Comparison of ENCODE assay signal across 8 cellular contexts in genomic region chr18:70781860-70782453, GRCh38.
A peak's percentile ranks its signal among the peaks of the same experiment; 100 is the strongest.
DNase-seq lines count a peak whose midpoint lies in the region; ATAC-seq, FAIRE-seq and TF ChIP-seq lines count a peak whose summit lies in the region.

No MANE protein-coding gene starts in this region.

- H3K36me3 Mint-ChIP-seq in neural crest cell (ENCODE audit: low read depth), result no peaks in the 10 kb centered on the region

- no peak overlapping the region for H2AFZ ChIP-seq in H1 (ENCODE audit: low read length)

- H3K4me1 ChIP-seq in H1 (replicated peaks in 1 of 4; ENCODE audit: control insufficient read depth in 3 of 4, insufficient read depth in 4 of 4, low read length in 3 of 4), result no peaks in the 10 kb centered on the region
- H3K4me1 ChIP-seq in upper lobe of right lung, result no peaks in the 10 kb centered on the region

- no peak overlapping the region for H3K9ac ChIP-seq in H1 (replicated peaks in 1 of 4; ENCODE audit: extremely low read depth in 1 of 4, low read depth in 3 of 4, low read length in 3 of 4)

- no peak overlapping the region for H3K56ac ChIP-seq in H1 (replicated peaks; ENCODE audit: insufficient read length, low read depth, low read length)

- peak; percentile 58 to 67 for TF ChIP-seq RAD21 in H1 (IDR thresholded peaks at IDR 0.05 in 1 of 2, conservative IDR thresholded peaks at IDR 0.05 in 1 of 2; ENCODE audit: low read depth in 2 of 2, low read length in 2 of 2)

- no peaks in the 10 kb centered on the region for H3K79me1 ChIP-seq in H1 (ENCODE audit: low read depth, low read length)

- no peak for TF ChIP-seq POLR2A in H1 (IDR thresholded peaks at IDR 0.05; ENCODE audit: control extremely low read depth in 1 of 2, low read depth in 2 of 2, low read length in 2 of 2)

- H3K4me3 Mint-ChIP-seq in neural crest cell, result no peak overlapping the region

- H2BK120ac ChIP-seq in H1 (replicated peaks; ENCODE audit: low read depth, low read length), result no peak overlapping the region

- H3K4ac ChIP-seq in H1 (replicated peaks; ENCODE audit: insufficient read length, low read depth, low read length), result no peak overlapping the region

- H4K5ac ChIP-seq in H1 (ENCODE audit: insufficient read length, low read depth, low read length), result no peak overlapping the region

- TF ChIP-seq CTCF in H1 (IDR thresholded peaks at IDR 0.05; ENCODE audit: control extremely low read depth in 1 of 3, insufficient read depth in 1 of 3, low read depth in 1 of 3, low read length in 3 of 3), result peak; percentile 34 to 59 (median 42)
- TF ChIP-seq CTCF in neural crest cell (conservative IDR thresholded peaks at IDR 0.05), result peak; percentile 81
- TF ChIP-seq CTCF in upper lobe of right lung (IDR thresholded peaks at IDR 0.05), result peak; percentile 60

- no peak overlapping the region for H3K27ac Mint-ChIP-seq in neural crest cell (ENCODE audit: unreplicated experiment)

- H4K20me1 ChIP-seq in H1 (replicated peaks in 1 of 2; ENCODE audit: control insufficient read depth in 1 of 2, insufficient read depth in 2 of 2, low read length in 2 of 2), result no peaks in the 10 kb centered on the region

- no peak for TF ChIP-seq EP300 in H1 (IDR thresholded peaks at IDR 0.05; ENCODE audit: borderline replicate concordance in 1 of 2, low read depth in 2 of 2, low read length in 2 of 2)

- ATAC-seq in GM19397 (IDR thresholded peaks at IDR 0.05; ENCODE audit: unreplicated experiment) (peak; percentile 70), HG03439 (IDR thresholded peaks at IDR 0.05; ENCODE audit: unreplicated experiment) (peak; percentile 94), upper lobe of right lung (peak; percentile 91)

- CTCF ChIA-PET in H1 (lab: Charles Lee; ENCODE audit: partially characterized antibody), result interaction anchor here (0.7 to 2.1 kb wide), 7 partner anchors 10 to 652 kb away, joined by 3 to 9 read pairs (median 4); no protein-coding TSS in a partner anchor

- H3K9me3 ChIP-seq in H1 (ENCODE audit: insufficient read depth in 2 of 2, low read depth in 1 of 2, low read length in 1 of 2) (peaks cover 52 to 62% of the 10 kb centered on the region in 2 experiments), upper lobe of right lung (no peaks in the 10 kb centered on the region)

- H3K23ac ChIP-seq in H1 (ENCODE audit: insufficient read length), result no peak overlapping the region

- no peak overlapping the region for H3K14ac ChIP-seq in H1 (ENCODE audit: insufficient read length)

- H3K27me3 Mint-ChIP-seq in neural crest cell (ENCODE audit: low read depth), result peaks cover 29% of the 10 kb centered on the region

- peak; percentile 60 for DNase-seq in COLO668 (lab: John Stamatoyannopoulos, UW; ENCODE audit: unreplicated experiment)
- peak; percentile 86 for DNase-seq in NCI-H748 treated with DMSO at 0.1 percent for 48 hours (lab: John Stamatoyannopoulos, UW)
- DNase-seq in activated CD4-positive, alpha-beta T cell treated with anti-CD3 and anti-CD28 coated beads, Interleukin-2, amount 50 U/mL, for 48 hours, result peak; percentile 66 to 73
- peak; percentile 10 to 86 for DNase-seq in H1 (ENCODE audit: low read depth in 1 of 2, low spot score in 2 of 2)
- DNase-seq in neural crest cell (ENCODE audit: low read depth, low spot score), result peak; percentile 71
- DNase-seq in upper lobe of right lung, result no peak

- no peak overlapping the region for H2BK5ac ChIP-seq in H1 (ENCODE audit: low read depth, low read length)

- no peak overlapping the region for H2BK20ac ChIP-seq in H1 (ENCODE audit: low read length)

- WGBS in H1 (ENCODE audit: extremely low coverage in 1 of 2, insufficient coverage in 1 of 2, insufficient read length in 1 of 2, insufficient replicate concordance in 2 of 2, low coverage in 1 of 2, low lambda C conversion rate in 2 of 2, missing lambda C conversion rate in 1 of 2), 2 experiments, result 32% methylated on average over 8 of the region's 8 CpGs; no CpG with 5 or more reads in 1 of the 2 experiments

- no peak overlapping the region for H4K8ac ChIP-seq in H1 (ENCODE audit: extremely low read depth, insufficient read depth, low read length)

- no peak overlapping the region for H3K18ac ChIP-seq in H1 (ENCODE audit: extremely low read depth, low read length)

- H2BK12ac ChIP-seq in H1 (ENCODE audit: low read depth, low read length), result no peak overlapping the region

- H3K36me3 ChIP-seq in H1 (ENCODE audit: control insufficient read depth in 2 of 4, insufficient read depth in 4 of 4, low read length in 3 of 4) (no peaks in the 10 kb centered on the region), upper lobe of right lung (no peaks in the 10 kb centered on the region)

- H3K23me2 ChIP-seq in H1 (ENCODE audit: low read depth, low read length), result no peaks in the 10 kb centered on the region

- no peak overlapping the region for H4K91ac ChIP-seq in H1 (replicated peaks; ENCODE audit: insufficient read length, low read length)

- H3K27me3 ChIP-seq in H1 (replicated peaks in 1 of 4; ENCODE audit: control insufficient read depth in 3 of 4, extremely low read depth in 1 of 4, insufficient read depth in 3 of 4, low read length in 3 of 4) (no peaks in the 10 kb centered on the region), upper lobe of right lung (no peaks in the 10 kb centered on the region)

- H3K79me2 ChIP-seq in H1 (ENCODE audit: control insufficient read depth in 1 of 2, insufficient read depth in 2 of 2, low read length in 2 of 2), result no peaks in the 10 kb centered on the region

- H3K4me2 ChIP-seq in H1 (ENCODE audit: insufficient read depth in 1 of 2, low read depth in 2 of 2, low read length in 2 of 2), result no peak overlapping the region

- intact Hi-C loops in upper lobe of right lung (cut with DNase I), result no loop called here

- H2BK15ac ChIP-seq in H1 (ENCODE audit: low read length), result no peak overlapping the region

- peak; percentile 32 for FAIRE-seq in H1 (lab: Jason Lieb, UNC)

- no peaks in the 10 kb centered on the region for H3K9me3 Mint-ChIP-seq in neural crest cell

- H3K4me1 Mint-ChIP-seq in neural crest cell, result peaks cover 6% of the 10 kb centered on the region

- H3K4me3 ChIP-seq in H1 (ENCODE audit: extremely low read depth in 1 of 4, insufficient read depth in 2 of 4, low read depth in 3 of 4, low read length in 4 of 4) (no peak overlapping the region), upper lobe of right lung (no peak overlapping the region)

- H2AK5ac ChIP-seq in H1 (ENCODE audit: low read depth, low read length), result no peak overlapping the region

- H3K27ac ChIP-seq in H1 (ENCODE audit: low read depth, low read length), result no peak overlapping the region
- no peak overlapping the region for H3K27ac ChIP-seq in upper lobe of right lung

- POLR2A ChIA-PET in H1 (lab: Charles Lee; ENCODE audit: partially characterized antibody), result no interaction called here

TF ChIP-seq in H1, 55 proteins besides CTCF, POLR2A, EP300 and RAD21:
- no peak for TF ChIP-seq SAP30 (IDR thresholded peaks at IDR 0.05; ENCODE audit: insufficient read depth, insufficient replicate concordance, low read length)
- no peak for TF ChIP-seq GTF2F1 (IDR thresholded peaks at IDR 0.05; ENCODE audit: borderline replicate concordance, low read depth, low read length)
- no peak for TF ChIP-seq PHF8 (conservative IDR thresholded peaks at IDR 0.05; ENCODE audit: low read depth, low read length)
- TF ChIP-seq KDM4A (IDR thresholded peaks at IDR 0.05; ENCODE audit: low read depth, low read length, severe bottlenecking), result no peak
- TF ChIP-seq TAF7 (optimal IDR thresholded peaks at IDR 0.05; ENCODE audit: borderline replicate concordance, low read depth, low read length), result no peak
- TF ChIP-seq MAFK (IDR thresholded peaks at IDR 0.05; ENCODE audit: low read depth, low read length), result no peak
- TF ChIP-seq RXRA (IDR thresholded peaks at IDR 0.05; ENCODE audit: insufficient read depth, low read depth, low read length), result no peak
- TF ChIP-seq USF2 (IDR thresholded peaks at IDR 0.05; ENCODE audit: low read length), result no peak
- TF ChIP-seq TCF12 (IDR thresholded peaks at IDR 0.05; ENCODE audit: low read depth, low read length), result no peak
